1 cellular context compared by ENCODE assay signal in the genomic region with DNA sequence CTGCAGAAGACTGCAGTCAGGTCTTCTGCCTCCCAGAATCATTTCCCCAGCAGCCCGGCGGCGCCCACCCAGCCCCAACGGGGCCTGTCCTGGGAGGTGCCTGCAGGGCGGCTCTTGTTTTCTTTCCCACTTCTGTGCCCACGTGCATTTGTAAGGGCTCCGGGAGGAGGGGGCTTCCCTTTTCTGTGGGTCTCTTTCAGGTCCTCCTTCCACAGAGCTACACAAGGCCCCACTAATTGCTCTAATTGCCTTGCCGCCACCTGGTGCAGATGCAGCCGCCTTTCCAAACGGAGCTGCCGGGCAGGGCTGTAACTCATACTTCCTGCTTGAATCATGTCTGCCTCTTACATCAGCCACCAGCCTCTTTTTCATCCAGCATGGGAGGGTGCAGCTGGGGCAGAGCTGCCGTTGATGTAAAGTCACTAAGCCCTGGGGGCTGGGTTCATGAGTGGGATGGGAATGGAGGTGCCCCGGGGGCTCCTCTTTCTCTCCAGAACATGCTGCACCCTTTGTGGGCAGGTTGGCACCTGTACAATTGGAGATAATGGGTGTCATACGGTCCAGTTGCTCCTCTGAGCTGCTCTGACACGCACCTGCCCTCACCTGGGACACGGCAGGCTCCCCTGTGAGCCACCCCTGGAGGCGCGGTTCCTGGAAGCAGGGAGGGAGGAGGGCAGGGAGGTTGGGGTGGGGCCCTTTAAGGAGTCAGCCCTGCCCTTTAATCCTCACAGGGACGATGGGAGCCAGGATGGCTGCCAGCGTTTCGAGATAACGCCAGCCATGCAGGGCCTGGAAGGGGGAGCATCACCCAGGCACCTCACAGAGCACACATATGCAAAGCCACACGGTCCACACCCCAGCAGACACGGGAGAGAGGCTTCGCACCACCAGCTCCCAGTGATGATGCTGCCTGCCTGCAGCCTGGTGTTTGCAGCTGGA.
TF ChIP-seq lines count a peak whose summit lies in the region.

No MANE protein-coding gene starts in this region.

TF ChIP-seq in GM12878, 131 proteins besides CTCF, POLR2A, EP300 and RAD21 (continued from another document):
- peak; percentile 38; the same call in 1 of the 2 replicates for TF ChIP-seq EED (IDR thresholded peaks at IDR 0.05; ENCODE audit: low read depth)
- TF ChIP-seq BRCA1 (IDR thresholded peaks at IDR 0.05; ENCODE audit: low read depth, low read length), result no peak
- no peak for TF ChIP-seq HCFC1 (IDR thresholded peaks at IDR 0.05; ENCODE audit: low read length)
- no peak for TF ChIP-seq JUND (IDR thresholded peaks at IDR 0.05; ENCODE audit: low read depth, low read length)
